18 cellular contexts compared by ENCODE assay signal in genomic region chr12:38490941-38491340, GRCh38.
DNase-seq lines count a peak whose midpoint lies in the region; ATAC-seq lines count a peak whose summit lies in the region.
"Had no signal": no experiment of that assay in that cellular context is flagged by ENCODE, and none has a peak within 500 bp of the region (broad histone marks: within the 10 kb centered on the region; RNA-seq: fewer than 3 reads in every experiment).

No MANE protein-coding gene starts in this region.

- no peaks in the 10 kb centered on the region for H3K79me2 ChIP-seq in trophoblast cell (ENCODE audit: control insufficient read depth, insufficient read depth, low read length, poor library complexity)

- no peaks in the 10 kb centered on the region for H3K27me3 ChIP-seq in trophoblast cell (ENCODE audit: insufficient read depth, low read length)
- H3K27me3 ChIP-seq: BLaER1 had no signal

- H3K79me1 ChIP-seq in trophoblast cell (ENCODE audit: low read length) = no peaks in the 10 kb centered on the region

- H3K14ac ChIP-seq in trophoblast cell (ENCODE audit: low read length) = no peak overlapping the region

- WGBS in trophoblast cell (ENCODE audit: extremely low coverage, insufficient coverage, insufficient read length) = no CpG with 5 or more reads among the region's 1 CpG

- H3K4me2 ChIP-seq in trophoblast cell (ENCODE audit: low read length) = no peak overlapping the region
- H3K4me2 ChIP-seq: BLaER1 had no signal

- H3K23ac ChIP-seq in trophoblast cell (ENCODE audit: low read length) = no peak overlapping the region

- no peak overlapping the region for H2BK12ac ChIP-seq in trophoblast cell (ENCODE audit: low read length)

- no peak overlapping the region for H2BK5ac ChIP-seq in trophoblast cell (ENCODE audit: low read depth, low read length, poor library complexity)

- H3K4ac ChIP-seq in trophoblast cell (ENCODE audit: low read depth, low read length) = no peak overlapping the region

- H4K8ac ChIP-seq in trophoblast cell (ENCODE audit: low read depth, low read length) = no peak overlapping the region

- H2BK120ac ChIP-seq in trophoblast cell (ENCODE audit: insufficient read depth, low read length, poor library complexity) = no peak overlapping the region

- H4K91ac ChIP-seq in trophoblast cell (ENCODE audit: low read depth, low read length) = no peak overlapping the region

- no peak for ATAC-seq in left lobe of liver
- ATAC-seq in HG03045 (IDR thresholded peaks at IDR 0.05; ENCODE audit: unreplicated experiment) = no peak
- ATAC-seq: CD8-positive, alpha-beta T cell had no signal

- no peaks in the 10 kb centered on the region for H3K4me1 ChIP-seq in trophoblast cell (ENCODE audit: control insufficient read depth in 1 of 2, insufficient read depth in 2 of 2, low read length in 2 of 2)
- H3K4me1 ChIP-seq: BLaER1, Caco-2 had no signal

- no peak overlapping the region for H3K9ac ChIP-seq in trophoblast cell (ENCODE audit: low read length)
- H3K9ac ChIP-seq: BLaER1 had no signal

- no peaks in the 10 kb centered on the region for H3K9me3 ChIP-seq in trophoblast cell (ENCODE audit: insufficient read depth, low read depth, low read length)
- H3K9me3 ChIP-seq: BLaER1, Caco-2, HAP-1 had no signal

- H3K18ac ChIP-seq in trophoblast cell (ENCODE audit: low read length) = no peak overlapping the region

- no peak overlapping the region for H3K4me3 ChIP-seq in trophoblast cell (ENCODE audit: low read depth, low read length)
- H3K4me3 ChIP-seq: BLaER1, HAP-1 had no signal

- H2AK5ac ChIP-seq in trophoblast cell (ENCODE audit: low read length) = no peak overlapping the region

- H2AFZ ChIP-seq in trophoblast cell (ENCODE audit: insufficient read depth, low read length, poor library complexity) = no peak overlapping the region

- DNase-seq in M059J (ENCODE audit: low read depth) (peak; percentile 2), NCI-H446 (lab: John Stamatoyannopoulos, UW) (peak; percentile 32 to 73), kidney glomerular epithelial cell (lab: John Stamatoyannopoulos, UW) (peak; percentile 41), trophoblast cell (peak; percentile 7 to 56), midbrain (lab: John Stamatoyannopoulos, UW) (no peak), left lobe of liver (ENCODE audit: low spot score) (no peak)
- DNase-seq in effector CD4-positive, alpha-beta T cell = no peak
- DNase-seq: Caco-2; CD4-positive, CD25-positive, alpha-beta regulatory T cell; CD8-positive, alpha-beta T cell; DMS153; DND-41; GOT3; HFFc6 had no signal

- no peaks in the 10 kb centered on the region for H3K36me3 ChIP-seq in trophoblast cell (ENCODE audit: control insufficient read depth in 1 of 2, insufficient read depth in 2 of 2, low read length in 2 of 2)
- H3K36me3 ChIP-seq: BLaER1, HAP-1 had no signal

- no peak overlapping the region for H4K12ac ChIP-seq in trophoblast cell (ENCODE audit: low read depth, low read length)

- no peak overlapping the region for H3K27ac ChIP-seq in trophoblast cell (ENCODE audit: low read depth, low read length)
- H3K27ac ChIP-seq: BLaER1, C4-2B had no signal

Comparison
In these comparisons a context has a peak if more than half of its experiments do, and no peak if none do; other contexts are left out.
1. DNase-seq: peak in M059J (single experiment), NCI-H446 (2 of 2), kidney glomerular epithelial cell (single experiment) and trophoblast cell (2 of 2); none in effector CD4-positive, alpha-beta T cell (single experiment), midbrain (single experiment) and left lobe of liver (single experiment).